15 cellular contexts compared by ENCODE assay signal in genomic region chr11:62627718-62628117, GRCh38. TPM values are rescaled to one million over a fixed set of nuclear protein-coding genes. Genes with fewer than 3 reads are reported as not detected.
A peak's percentile ranks its signal among the peaks of the same experiment; 100 is the strongest.
DNase-seq lines count a peak whose midpoint lies in the region; ATAC-seq and TF ChIP-seq lines count a peak whose summit lies in the region.
"Had no signal": no experiment of that assay in that cellular context is flagged by ENCODE, and none has a peak within 500 bp of the region (broad histone marks: within the 10 kb centered on the region; RNA-seq: fewer than 3 reads in every experiment).

No MANE protein-coding gene starts in this region.

- no peak overlapping the region for H3K9ac ChIP-seq in DND-41 (ENCODE audit: low read depth, low read length)

- no peaks in the 10 kb centered on the region; the same call in 1 of the 2 replicates for H3K79me2 ChIP-seq in DND-41 (ENCODE audit: insufficient read depth, low read length)

- H3K27me3 ChIP-seq in A673 (replicated peaks; ENCODE audit: insufficient read depth, low read depth, low read length, poor library complexity) (no peaks in the 10 kb centered on the region), DND-41 (ENCODE audit: insufficient read depth, low read length, poor library complexity) (no peaks in the 10 kb centered on the region)
- H3K27me3 ChIP-seq: vagina had no signal

- H3K27ac ChIP-seq in A673 (ENCODE audit: low read depth, low read length, poor library complexity, severe bottlenecking) (no peak overlapping the region), DND-41 (ENCODE audit: low read length) (no peak overlapping the region)
- H3K27ac ChIP-seq: vagina had no signal

- H3K9me3 ChIP-seq in A673 (ENCODE audit: low read depth, low read length, poor library complexity, severe bottlenecking) (no peaks in the 10 kb centered on the region), DND-41 (ENCODE audit: insufficient read depth, low read length, severe bottlenecking) (no peaks in the 10 kb centered on the region)
- H3K9me3 ChIP-seq: HAP-1, vagina had no signal

- peaks cover 4% of the 10 kb centered on the region; the same call in 1 of the 2 replicates for H4K20me1 ChIP-seq in DND-41 (ENCODE audit: insufficient read depth, low read length)

- H2AFZ ChIP-seq in DND-41 (ENCODE audit: low read depth, low read length), result no peak overlapping the region

- DNase-seq in A673 (ENCODE audit: low spot score) (no peak), DND-41 (no peak), dermis blood vessel endothelial cell (peak; percentile 40), AG20443 (ENCODE audit: low spot score) (no peak), NCI-H1436 treated with DMSO at 0.1 percent for 48 hours (lab: John Stamatoyannopoulos, UW) (no peak)
- no peak for DNase-seq in stimulated activated CD8-positive, alpha-beta memory T cell treated with anti-CD3 and anti-CD28 coated beads, Interleukin-4, amount 100 ng/mL, for 48 hours
- no peak for DNase-seq in stimulated activated CD4-positive, alpha-beta T cell treated with anti-CD3 and anti-CD28 coated beads, Interleukin-1b, Interleukin-23, amount 100 ng/mL, for 48 hours
- DNase-seq: activated CD4-positive, alpha-beta T cell treated with anti-CD3 and anti-CD28 coated beads, Interleukin-2, amount 50 U/mL, for 48 hours; DMS53; KBM-7; NCI-H510A treated with DMSO at 0.1 percent for 48 hours had no signal

- TF ChIP-seq CTCF in A673 (conservative IDR thresholded peaks at IDR 0.05; ENCODE audit: low read depth, low read length) (0 out of 2 replicates have a peak, but pooled peaks have one; percentile 11), DND-41 (IDR thresholded peaks at IDR 0.05; ENCODE audit: borderline replicate concordance, extremely low read depth, low read length, poor library complexity, severe bottlenecking) (peak; percentile 31)

- CTCF ChIA-PET in A673 (lab: Charles Lee), result no interaction called here

- POLR2A ChIA-PET in A673 (lab: Charles Lee; ENCODE audit: low non-redundant PET), result interaction anchor here (0.5 kb wide), 1 partner anchor 19 kb away, joined by 9 read pairs; the partner anchor contains the start of gene GANAB

- intact Hi-C loops in A673 (cut with micrococcal nuclease; ENCODE audit: unreplicated experiment), result no loop called here

- H3K4me2 ChIP-seq in DND-41 (ENCODE audit: insufficient read depth, low read length), result no peak overlapping the region
- H3K4me2 ChIP-seq: smooth muscle cell had no signal

- no peak overlapping the region for H3K4me3 ChIP-seq in A673 (ENCODE audit: low read depth, low read length, poor library complexity, severe bottlenecking)
- H3K4me3 ChIP-seq in DND-41 (ENCODE audit: low read depth in 1 of 2, low read length in 2 of 2), result no peak overlapping the region
- H3K4me3 ChIP-seq: HAP-1, smooth muscle cell, vagina had no signal

- no TSS peak for BruUV-seq in A673 (replicated peaks; lab: Mats Ljungman, UMichigan)

- ATAC-seq in DND-41 (ENCODE audit: insufficient read depth, low read depth) (0 out of 3 replicates have a peak, but pooled peaks have one; percentile 40), SK-N-SH treated with all-trans-retinoic acid at 6 μM for 48 hours (peak; percentile 46)

- H3K36me3 ChIP-seq in A673 (ENCODE audit: insufficient read depth, low read length, poor library complexity, severe bottlenecking) (peaks cover 81% of the 10 kb centered on the region), DND-41 (ENCODE audit: insufficient read depth, low read length) (peaks cover 76% of the 10 kb centered on the region)

- no peaks in the 10 kb centered on the region for H3K4me1 ChIP-seq in A673 (ENCODE audit: insufficient read depth, low read length, poor library complexity, severe bottlenecking)
- H3K4me1 ChIP-seq in DND-41 (ENCODE audit: insufficient read depth, low read length), result no peaks in the 10 kb centered on the region
- H3K4me1 ChIP-seq: HAP-1, vagina had no signal

TF ChIP-seq in SK-N-SH treated with all-trans-retinoic acid at 6 μM for 48 hours, 23 proteins besides CTCF, POLR2A, EP300 and RAD21 (continues in another document):
- no peak for TF ChIP-seq ARNTL (CRISPR knock-in tag; IDR thresholded peaks at IDR 0.05; ENCODE audit: borderline replicate concordance, low read depth)
- TF ChIP-seq TCF4 (CRISPR knock-in tag; IDR thresholded peaks at IDR 0.05; ENCODE audit: borderline replicate concordance), result no peak
- no peak for TF ChIP-seq PPARA (CRISPR knock-in tag; IDR thresholded peaks at IDR 0.05; ENCODE audit: borderline replicate concordance)
- no peak for TF ChIP-seq ESRRG (CRISPR knock-in tag; IDR thresholded peaks at IDR 0.05)
- no peak for TF ChIP-seq PATZ1 (CRISPR knock-in tag; IDR thresholded peaks at IDR 0.05; ENCODE audit: borderline replicate concordance)
- TF ChIP-seq ZNF8 (CRISPR knock-in tag; IDR thresholded peaks at IDR 0.05), result no peak
- no peak for TF ChIP-seq TSHZ2 (CRISPR knock-in tag; IDR thresholded peaks at IDR 0.05)
- TF ChIP-seq ZFP3 (CRISPR knock-in tag; IDR thresholded peaks at IDR 0.05), result no peak
- TF ChIP-seq, protein P1, sequence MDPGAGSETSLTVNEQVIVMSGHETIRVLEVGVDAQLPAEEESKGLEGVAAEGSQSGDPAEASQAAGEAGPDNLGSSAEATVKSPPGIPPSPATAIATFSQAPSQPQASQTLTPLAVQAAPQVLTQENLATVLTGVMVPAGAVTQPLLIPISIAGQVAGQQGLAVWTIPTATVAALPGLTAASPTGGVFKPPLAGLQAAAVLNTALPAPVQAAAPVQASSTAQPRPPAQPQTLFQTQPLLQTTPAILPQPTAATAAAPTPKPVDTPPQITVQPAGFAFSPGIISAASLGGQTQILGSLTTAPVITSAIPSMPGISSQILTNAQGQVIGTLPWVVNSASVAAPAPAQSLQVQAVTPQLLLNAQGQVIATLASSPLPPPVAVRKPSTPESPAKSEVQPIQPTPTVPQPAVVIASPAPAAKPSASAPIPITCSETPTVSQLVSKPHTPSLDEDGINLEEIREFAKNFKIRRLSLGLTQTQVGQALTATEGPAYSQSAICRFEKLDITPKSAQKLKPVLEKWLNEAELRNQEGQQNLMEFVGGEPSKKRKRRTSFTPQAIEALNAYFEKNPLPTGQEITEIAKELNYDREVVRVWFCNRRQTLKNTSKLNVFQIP (CRISPR knock-in tag; IDR thresholded peaks at IDR 0.05; ENCODE audit: borderline replicate concordance, low read depth), result no peak
- no peak for TF ChIP-seq ZNF70 (CRISPR knock-in tag; IDR thresholded peaks at IDR 0.05)
- TF ChIP-seq RARB (CRISPR knock-in tag; IDR thresholded peaks at IDR 0.05), result no peak
- TF ChIP-seq GLIS3 (CRISPR knock-in tag; IDR thresholded peaks at IDR 0.05), result no peak
- TF ChIP-seq SNAI2 (CRISPR knock-in tag; IDR thresholded peaks at IDR 0.05), result no peak

RNA-seq across cellular contexts. Expression of gene B3GAT3, which starts 5.9 kb away (rescaled TPM):
- total RNA-seq in A673 (2021) (64.7 and 68.2 TPM in 2 replicates), dermis blood vessel endothelial cell (16.2 and 18.2 TPM in 2 replicates)

RNA-seq across cellular contexts. Expression of gene ROM1, which starts 14.7 kb away (rescaled TPM):
- total RNA-seq in A673 (2021) (1.1 and 1.3 TPM in 2 replicates), dermis blood vessel endothelial cell (5.4 and 5.6 TPM in 2 replicates)

RNA-seq across cellular contexts. Expression of gene EML3, which starts 15.1 kb away (rescaled TPM):
- total RNA-seq in A673 (2021) (21.3 and 30.4 TPM in 2 replicates), dermis blood vessel endothelial cell (40.2 and 42.1 TPM in 2 replicates)

RNA-seq across cellular contexts. Expression of gene GANAB, which starts 18.7 kb away (rescaled TPM):
- total RNA-seq in A673 (2021) (475 and 489 TPM in 2 replicates), dermis blood vessel endothelial cell (237 and 423 TPM in 2 replicates)

RNA-seq across cellular contexts. Expression of gene INTS5, which starts 25.4 kb away (rescaled TPM):
- 29.3 and 30.0 TPM in 2 replicates for total RNA-seq in A673 (2021)
- 29.6 and 38.0 TPM in 2 replicates for total RNA-seq in dermis blood vessel endothelial cell
